Comparison of ENCODE assay signal across 8 cellular contexts in the genomic region with DNA sequence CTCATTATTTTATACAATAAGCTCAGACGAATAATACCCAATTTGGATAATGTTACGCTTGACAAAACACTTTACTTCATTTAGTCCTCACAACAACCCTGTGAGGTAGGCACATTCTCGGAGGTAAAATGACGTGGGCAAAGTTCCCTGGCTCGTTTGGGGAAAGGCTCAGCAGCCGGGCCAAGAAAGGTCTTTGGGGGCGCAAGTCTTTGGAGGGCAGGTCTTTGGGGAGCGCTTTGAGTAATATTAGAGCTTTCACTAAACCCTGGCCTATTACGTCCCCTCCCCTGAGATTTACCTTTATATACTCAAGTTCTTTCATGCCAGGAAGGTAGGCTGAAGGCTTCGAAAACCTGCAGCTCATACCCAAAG. TPM values are rescaled to one million over a fixed set of nuclear protein-coding genes. Genes with fewer than 3 reads are reported as not detected.
DNase-seq lines count a peak whose midpoint lies in the region; ATAC-seq and TF ChIP-seq lines count a peak whose summit lies in the region.

No MANE protein-coding gene starts in this region.

- no peaks in the 10 kb centered on the region for H3K9me3 ChIP-seq in CD4-positive, alpha-beta memory T cell (ENCODE audit: control insufficient read depth in 1 of 2, low read length in 2 of 2)
- H3K9me3 ChIP-seq in ascending aorta (no peaks in the 10 kb centered on the region), suprapubic skin (no peaks in the 10 kb centered on the region)

- CTCF ChIA-PET in CD4-positive, alpha-beta memory T cell (lab: Charles Lee; ENCODE audit: partially characterized antibody) = interaction anchor here (0.9 kb wide), 1 partner anchor 206 kb away, joined by 3 read pairs; no protein-coding TSS in a partner anchor

- no peak for TF ChIP-seq EP300 in suprapubic skin (IDR thresholded peaks at IDR 0.05)

- H3K4me3 ChIP-seq in CD4-positive, alpha-beta memory T cell (ENCODE audit: low read length in 2 of 2) = peak overlapping the region; percentile 77 to 92
- H3K4me3 ChIP-seq in HL-60 (replicated peaks; ENCODE audit: insufficient read depth, low read length) = peak overlapping the region; percentile 76
- H3K4me3 ChIP-seq in ascending aorta = peak overlapping the region; percentile 69 to 72
- H3K4me3 ChIP-seq in kidney epithelial cell (ENCODE audit: low read depth, low read length) = peak overlapping the region; percentile 85
- H3K4me3 ChIP-seq in suprapubic skin = peak overlapping the region; percentile 65

- H3K4me3 Mint-ChIP-seq in CD4-positive, alpha-beta memory T cell = peak overlapping the region; percentile 93 to 100 (median 98)

- H3K9me3 Mint-ChIP-seq in CD4-positive, alpha-beta memory T cell = peaks cover 0 to 9% (median 0%) of the 10 kb centered on the region in 8 donors

- no peaks in the 10 kb centered on the region for H3K36me3 ChIP-seq in CD4-positive, alpha-beta memory T cell (ENCODE audit: insufficient read depth, low read length)
- H3K36me3 ChIP-seq in ascending aorta (no peaks in the 10 kb centered on the region), kidney epithelial cell (ENCODE audit: control insufficient read depth, insufficient read depth, low read length) (no peaks in the 10 kb centered on the region), suprapubic skin (no peaks in the 10 kb centered on the region)

- H3K4me1 ChIP-seq in CD4-positive, alpha-beta memory T cell (ENCODE audit: insufficient read depth, low read length) = peaks cover 45% of the 10 kb centered on the region
- peaks cover 0 to 21% of the 10 kb centered on the region in 2 donors for H3K4me1 ChIP-seq in ascending aorta
- peaks cover 36% of the 10 kb centered on the region for H3K4me1 ChIP-seq in suprapubic skin

- peak overlapping the region; percentile 99 to 100 (median 100) for H3K27ac Mint-ChIP-seq in CD4-positive, alpha-beta memory T cell

- ATAC-seq in GM21786 (IDR thresholded peaks at IDR 0.05; ENCODE audit: unreplicated experiment) = no peak

- H3K27me3 ChIP-seq in CD4-positive, alpha-beta memory T cell (ENCODE audit: insufficient read depth, low read length) = no peaks in the 10 kb centered on the region
- H3K27me3 ChIP-seq in HL-60 (ENCODE audit: insufficient read depth, poor library complexity, severe bottlenecking) = no peaks in the 10 kb centered on the region
- H3K27me3 ChIP-seq in ascending aorta = no peaks in the 10 kb centered on the region
- no peaks in the 10 kb centered on the region for H3K27me3 ChIP-seq in kidney epithelial cell (ENCODE audit: control insufficient read depth, insufficient read depth, low read length)
- H3K27me3 ChIP-seq in suprapubic skin = no peaks in the 10 kb centered on the region

- 13% methylated on average over 10 of the region's 10 CpGs for WGBS in suprapubic skin

- H3K27ac ChIP-seq in CD4-positive, alpha-beta memory T cell (ENCODE audit: low read depth, low read length) = peak overlapping the region; percentile 98
- H3K27ac ChIP-seq in HL-60 (replicated peaks) = peak overlapping the region; percentile 96
- H3K27ac ChIP-seq in ascending aorta = peak overlapping the region; percentile 90 to 95
- H3K27ac ChIP-seq in suprapubic skin = peak overlapping the region; percentile 96

- no peak for TF ChIP-seq POLR2A in suprapubic skin (IDR thresholded peaks at IDR 0.05)

- peaks cover 1 to 5% of the 10 kb centered on the region in 2 donors for H3K27me3 Mint-ChIP-seq in CD4-positive, alpha-beta memory T cell

- no peak for DNase-seq in CD4-positive, alpha-beta memory T cell
- DNase-seq in HL-60 (ENCODE audit: low read depth in 1 of 2, low spot score in 1 of 2) = no peak
- no peak for DNase-seq in ascending aorta (ENCODE audit: low spot score in 2 of 2)
- DNase-seq in kidney epithelial cell (ENCODE audit: low read depth) = no peak
- DNase-seq in suprapubic skin (ENCODE audit: low spot score in 2 of 2) = no peak
- DNase-seq in NCI-H524 treated with DMSO at 0.1 percent for 48 hours (lab: John Stamatoyannopoulos, UW) = no peak
- no peak for DNase-seq in NCI-H2029 (lab: John Stamatoyannopoulos, UW)

- peaks cover 24 to 52% (median 44%) of the 10 kb centered on the region in 4 donors for H3K4me1 Mint-ChIP-seq in CD4-positive, alpha-beta memory T cell

- intact Hi-C loops in CD4-positive, alpha-beta memory T cell (cut with micrococcal nuclease) = loop anchor here (1.0 to 10.0 kb wide), 8 partner anchors 31 to 1542 kb away; a partner anchor contains a TSS
- intact Hi-C loops in ascending aorta (cut with DNase I) = loop anchor here (1.0 to 5.0 kb wide), 6 partner anchors 65 to 502 kb away; no protein-coding TSS in a partner anchor

- peaks cover 1 to 32% of the 10 kb centered on the region in 2 donors for H3K36me3 Mint-ChIP-seq in CD4-positive, alpha-beta memory T cell

- POLR2A ChIA-PET in CD4-positive, alpha-beta memory T cell (lab: Charles Lee; ENCODE audit: partially characterized antibody) = interaction anchor here (0.8 to 2.6 kb wide), 9 partner anchors 31 to 513 kb away, joined by 3 to 23 read pairs (median 4); a partner anchor contains a TSS

- TF ChIP-seq CTCF in HL-60 (IDR thresholded peaks at IDR 0.05; ENCODE audit: insufficient read depth, low read length) (no peak), ascending aorta (IDR thresholded peaks at IDR 0.05) (no peak), kidney epithelial cell (IDR thresholded peaks at IDR 0.05; ENCODE audit: insufficient read depth, low read length, poor library complexity, severe bottlenecking) (no peak), suprapubic skin (IDR thresholded peaks at IDR 0.05) (no peak)

RNA-seq across cellular contexts. Expression of a gene that starts 0.4 kb away (rescaled TPM):
- 1 to 10 TPM; 1.2 to 1.7 TPM for total RNA-seq in CD4-positive, alpha-beta memory T cell
- 1 to 10 TPM; 2.5 to 5.9 TPM for polyA plus RNA-seq in CD4-positive, alpha-beta memory T cell
- total RNA-seq in ascending aorta (not detected), kidney epithelial cell (1.8 and 4.2 TPM in 2 replicates), suprapubic skin (1 to 10 TPM; 1.0 to 2.2 (median 1.5) TPM)

RNA-seq across cellular contexts. Expression of a gene that starts 0.8 kb away (rescaled TPM):
- 10 to 100 TPM; 37.3 to 41.2 TPM for total RNA-seq in CD4-positive, alpha-beta memory T cell
- 10 to 100 TPM; 55.2 to 60.1 TPM for polyA plus RNA-seq in CD4-positive, alpha-beta memory T cell
- total RNA-seq in ascending aorta (19.6 TPM), kidney epithelial cell (35.3 and 46.3 TPM in 2 replicates), suprapubic skin (10 to 100 TPM; 23.7 to 41.1 (median 27.9) TPM)
